ENCODE assay signal across 8 cellular contexts in genomic region chr2:65129276-65129612, GRCh38.
DNase-seq lines count a peak whose midpoint lies in the region; ATAC-seq and TF ChIP-seq lines count a peak whose summit lies in the region.

No MANE protein-coding gene starts in this region.

- peak overlapping the region; percentile 94 for H2AFZ ChIP-seq in neuron (ENCODE audit: low read depth, low read length)

- DNase-seq in GM20000 (ENCODE audit: low spot score) (peak; percentile 21), RWPE2 (ENCODE audit: low spot score) (no peak), NCI-H345 (lab: John Stamatoyannopoulos, UW) (no peak), HCEC 1CT (no peak), SKM-1 treated with dmso at 0.1 percent for 144 hours (lab: John Stamatoyannopoulos, UW; ENCODE audit: unreplicated experiment) (no peak)
- no peak for DNase-seq in effector memory CD4-positive, alpha-beta T cell

- H3K4me3 ChIP-seq in RWPE2 (ENCODE audit: severe bottlenecking) (peak overlapping the region; percentile 72), neuron (ENCODE audit: low read length) (peak overlapping the region; percentile 98)
- peak overlapping the region; percentile 100 for H3K4me3 ChIP-seq in effector memory CD4-positive, alpha-beta T cell (ENCODE audit: insufficient read depth, low read depth, low read length, poor library complexity, severe bottlenecking)

- H3K36me3 ChIP-seq in RWPE2 (ENCODE audit: low read depth): peaks cover 19% of the 10 kb centered on the region
- H3K36me3 ChIP-seq in effector memory CD4-positive, alpha-beta T cell (ENCODE audit: control insufficient read depth, insufficient read depth, low read length): no peaks in the 10 kb centered on the region
- H3K36me3 ChIP-seq in neuron (ENCODE audit: insufficient read depth, low read length): no peaks in the 10 kb centered on the region

- ATAC-seq in RWPE2 (ENCODE audit: low read depth) (no peak), HG03135 (IDR thresholded peaks at IDR 0.05; ENCODE audit: unreplicated experiment) (no peak)

- peak overlapping the region; percentile 59 for H3K27ac ChIP-seq in RWPE2 (ENCODE audit: poor library complexity, severe bottlenecking)
- peak overlapping the region; percentile 95 for H3K27ac ChIP-seq in effector memory CD4-positive, alpha-beta T cell (ENCODE audit: insufficient read depth, low read length, poor library complexity, severe bottlenecking)

- no peak for TF ChIP-seq CTCF in GM20000 (IDR thresholded peaks at IDR 0.05; ENCODE audit: extremely low read depth, missing control alignments)
- TF ChIP-seq CTCF in RWPE2 (IDR thresholded peaks at IDR 0.05; ENCODE audit: poor library complexity, severe bottlenecking): no peak

- H3K4me1 ChIP-seq in RWPE2 (ENCODE audit: insufficient read depth, poor library complexity, severe bottlenecking) (peaks cover 16% of the 10 kb centered on the region), neuron (ENCODE audit: insufficient read depth, low read length) (peaks cover 10% of the 10 kb centered on the region)
- peaks cover 20% of the 10 kb centered on the region for H3K4me1 ChIP-seq in effector memory CD4-positive, alpha-beta T cell (ENCODE audit: control insufficient read depth, insufficient read depth, low read length, poor library complexity, severe bottlenecking)

- no peaks in the 10 kb centered on the region for H3K9me3 ChIP-seq in RWPE2 (ENCODE audit: severe bottlenecking)
- H3K9me3 ChIP-seq in effector memory CD4-positive, alpha-beta T cell (ENCODE audit: control insufficient read depth, low read length): no peaks in the 10 kb centered on the region
- no peaks in the 10 kb centered on the region for H3K9me3 ChIP-seq in neuron (ENCODE audit: low read length)

- H3K27me3 ChIP-seq in RWPE2 (ENCODE audit: insufficient read depth, poor library complexity, severe bottlenecking) (no peaks in the 10 kb centered on the region), neuron (ENCODE audit: insufficient read depth, low read length) (no peaks in the 10 kb centered on the region)
- no peaks in the 10 kb centered on the region for H3K27me3 ChIP-seq in effector memory CD4-positive, alpha-beta T cell (replicated peaks; ENCODE audit: control insufficient read depth, insufficient read depth, low read length, poor library complexity, severe bottlenecking)
